17 cellular contexts compared by ENCODE assay signal in genomic region chr7:147535619-147536200, GRCh38.
A peak's percentile ranks its signal among the peaks of the same experiment; 100 is the strongest.
DNase-seq lines count a peak whose midpoint lies in the region; ATAC-seq and TF ChIP-seq lines count a peak whose summit lies in the region.
"Had no signal": no experiment of that assay in that cellular context is flagged by ENCODE, and none has a peak within 500 bp of the region (broad histone marks: within the 10 kb centered on the region; RNA-seq: fewer than 3 reads in every experiment).

No MANE protein-coding gene starts in this region.

- DNase-seq in AG10803 (ENCODE audit: low read depth) (peak; percentile 73), MV-4-11 (lab: John Stamatoyannopoulos, UW) (peak; percentile 1), fibroblast of lung (ENCODE audit: low read depth in 2 of 2) (peak; percentile 12 to 26), osteocyte (ENCODE audit: extremely low spot score, unreplicated experiment) (no peak), posterior vena cava (ENCODE audit: low spot score) (no peak), colonic mucosa (no peak)
- no peak for DNase-seq in stimulated activated CD4-positive, alpha-beta T cell treated with anti-CD3 and anti-CD28 coated beads, Interleukin-15, amount 100 ng/mL, for 24 hours
- DNase-seq: activated CD4-positive, alpha-beta T cell treated with anti-CD3 and anti-CD28 coated beads, Interleukin-2, amount 50 U/mL, for 48 hours; activated naive CD4-positive, alpha-beta T cell treated with anti-CD3 and anti-CD28 coated beads, Interleukin-2, amount 50 U/mL, for 16 hours; activated T-cell treated with anti-CD3 and anti-CD28 coated beads, Interleukin-2, amount 50 U/mL, for 1 hour; left ventricle myocardium superior; NCI-H2107; NCI-H526 treated with DMSO at 0.1 percent for 48 hours; posterior cingulate gyrus had no signal

- ATAC-seq in GM19455 (IDR thresholded peaks at IDR 0.05; ENCODE audit: unreplicated experiment) = no peak
- ATAC-seq: foreskin keratinocyte, left ventricle myocardium superior had no signal

- H3K4me1 ChIP-seq in fibroblast of lung (ENCODE audit: control insufficient read depth, extremely low read depth, insufficient read depth, low read length) (no peaks in the 10 kb centered on the region), colonic mucosa (no peaks in the 10 kb centered on the region)
- H3K4me1 ChIP-seq: foreskin keratinocyte had no signal

- H4K20me1 ChIP-seq in fibroblast of lung (ENCODE audit: control insufficient read depth, extremely low read depth, insufficient read depth, low read length) = no peaks in the 10 kb centered on the region

- H2AFZ ChIP-seq in fibroblast of lung (ENCODE audit: low read length) = no peak overlapping the region

- no peaks in the 10 kb centered on the region for H3K36me3 Mint-ChIP-seq in osteocyte (ENCODE audit: unreplicated experiment)

- no peak for TF ChIP-seq CTCF in AG10803 (conservative IDR thresholded peaks at IDR 0.05; ENCODE audit: low read length)
- TF ChIP-seq CTCF in fibroblast of lung (conservative IDR thresholded peaks at IDR 0.05 in 1 of 2, IDR thresholded peaks at IDR 0.05 in 1 of 2; ENCODE audit: low read depth in 1 of 2, low read length in 2 of 2) = no peak
- TF ChIP-seq CTCF in osteocyte (IDR thresholded peaks at IDR 0.05) = no peak
- TF ChIP-seq CTCF in colonic mucosa (IDR thresholded peaks at IDR 0.05) = no peak

- H3K4me2 ChIP-seq in fibroblast of lung (ENCODE audit: extremely low read depth, insufficient read depth, low read length) = no peak overlapping the region

- intact Hi-C loops in posterior vena cava (cut with DNase I) (no loop called here), colonic mucosa (cut with DNase I) (no loop called here)

- H3K27me3 ChIP-seq in fibroblast of lung (ENCODE audit: control insufficient read depth, insufficient read depth, low read length) = no peaks in the 10 kb centered on the region
- no peaks in the 10 kb centered on the region for H3K27me3 ChIP-seq in colonic mucosa
- H3K27me3 ChIP-seq: foreskin keratinocyte had no signal

- H3K27ac Mint-ChIP-seq in osteocyte (ENCODE audit: unreplicated experiment) = peak overlapping the region; percentile 68
- H3K27ac Mint-ChIP-seq: stimulated activated naive CD8-positive, alpha-beta T cell treated with anti-CD3 and anti-CD28 coated beads, Interleukin-15, Interleukin-2, amounts not matched to agents 100 ng/mL and 50 ng/mL, for 24 hours had no signal

- no peak overlapping the region for H3K4me3 Mint-ChIP-seq in osteocyte (ENCODE audit: unreplicated experiment)
- H3K4me3 Mint-ChIP-seq: stimulated activated naive CD8-positive, alpha-beta T cell treated with anti-CD3 and anti-CD28 coated beads, Interleukin-15, Interleukin-2, amounts not matched to agents 100 ng/mL and 50 ng/mL, for 24 hours had no signal

- H3K9ac ChIP-seq in fibroblast of lung (ENCODE audit: insufficient read depth, low read length) (no peak overlapping the region), colonic mucosa (ENCODE audit: low read depth in 2 of 2, low read length in 2 of 2) (no peak overlapping the region)

- H3K27ac ChIP-seq in fibroblast of lung (ENCODE audit: insufficient read depth, low read length) = no peak overlapping the region
- H3K27ac ChIP-seq in colonic mucosa = no peak overlapping the region
- H3K27ac ChIP-seq: foreskin keratinocyte had no signal

- H3K36me3 ChIP-seq in fibroblast of lung (ENCODE audit: control insufficient read depth, insufficient read depth, low read length) = no peaks in the 10 kb centered on the region
- H3K36me3 ChIP-seq in colonic mucosa = no peaks in the 10 kb centered on the region

- H3K9me3 ChIP-seq in fibroblast of lung (ENCODE audit: control insufficient read depth, insufficient read depth, low read depth, low read length) (no peaks in the 10 kb centered on the region), colonic mucosa (no peaks in the 10 kb centered on the region)

- H3K79me2 ChIP-seq in fibroblast of lung (ENCODE audit: control insufficient read depth, insufficient read depth, low read length) = no peaks in the 10 kb centered on the region

- H3K4me3 ChIP-seq in AG10803 (ENCODE audit: low read length) = no peak overlapping the region
- H3K4me3 ChIP-seq in fibroblast of lung (replicated peaks in 1 of 4; ENCODE audit: control extremely low read depth in 1 of 4, insufficient read depth in 1 of 4, low read depth in 3 of 4, low read length in 4 of 4) = no peak overlapping the region
- no peak overlapping the region for H3K4me3 ChIP-seq in colonic mucosa

- no peaks in the 10 kb centered on the region for H3K9me3 Mint-ChIP-seq in osteocyte (ENCODE audit: unreplicated experiment)

- H3K4me1 Mint-ChIP-seq in osteocyte (ENCODE audit: unreplicated experiment) = peaks cover 28% of the 10 kb centered on the region

- no peaks in the 10 kb centered on the region for H3K27me3 Mint-ChIP-seq in osteocyte (ENCODE audit: unreplicated experiment)
- H3K27me3 Mint-ChIP-seq: stimulated activated naive CD8-positive, alpha-beta T cell treated with anti-CD3 and anti-CD28 coated beads, Interleukin-15, Interleukin-2, amounts not matched to agents 100 ng/mL and 50 ng/mL, for 24 hours had no signal

Comparison
In these comparisons a context has a peak if more than half of its experiments do, and no peak if none do; other contexts are left out.
1. DNase-seq: peak in AG10803 (single experiment), MV-4-11 (single experiment) and fibroblast of lung (2 of 2); none in osteocyte (single experiment), posterior vena cava (single experiment), colonic mucosa (single experiment) and stimulated activated CD4-positive, alpha-beta T cell treated with anti-CD3 and anti-CD28 coated beads, Interleukin-15, amount 100 ng/mL, for 24 hours (single experiment).